8 cellular contexts compared by ENCODE assay signal in the genomic region with DNA sequence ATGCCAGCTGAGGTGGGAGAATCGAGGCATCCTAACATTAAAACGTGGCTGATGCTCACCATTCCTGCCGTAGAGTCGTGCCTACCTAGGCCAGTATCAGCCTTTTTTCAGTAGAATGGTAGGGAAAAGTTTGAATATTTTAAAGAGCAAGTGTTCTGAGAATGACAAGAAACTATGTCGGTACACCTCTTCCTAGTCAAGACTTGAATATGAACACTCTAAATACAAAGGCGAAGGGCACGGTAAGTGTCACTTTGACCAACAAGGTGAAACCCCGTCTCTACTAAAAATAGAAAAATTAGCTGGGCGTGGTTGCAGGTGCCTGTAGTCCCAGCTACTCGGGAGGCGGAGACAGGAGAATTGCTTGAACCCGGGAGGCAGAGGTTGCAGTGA.
DNase-seq lines count a peak whose midpoint lies in the region; ATAC-seq and TF ChIP-seq lines count a peak whose summit lies in the region.

No MANE protein-coding gene starts in this region.

- POLR2A ChIA-PET in RWPE1 (lab: Yijun Ruan, JAX; ENCODE audit: low non-redundant PET): interaction anchor here (0.7 kb wide), 1 partner anchor 113 kb away, joined by 3 read pairs; no protein-coding TSS in a partner anchor

- peak overlapping the region; percentile 79 for H3K4me3 ChIP-seq in GM12875 (ENCODE audit: low read depth, low read length)
- H3K4me3 ChIP-seq in fibroblast of pulmonary artery (replicated peaks; ENCODE audit: low read depth, low read length): peak overlapping the region; percentile 88
- H3K4me3 ChIP-seq in skeletal muscle cell (ENCODE audit: low read depth, low read length): peak overlapping the region; percentile 83

- TF ChIP-seq CTCF in GM12875 (IDR thresholded peaks at IDR 0.05; ENCODE audit: borderline replicate concordance, insufficient read depth, low read depth, low read length): no peak
- no peak for TF ChIP-seq CTCF in RWPE1 (conservative IDR thresholded peaks at IDR 0.05; ENCODE audit: low read depth)
- no peak for TF ChIP-seq CTCF in fibroblast of pulmonary artery (IDR thresholded peaks at IDR 0.05; ENCODE audit: low read length, missing control alignments)

- no peak for ATAC-seq in HG02981 (IDR thresholded peaks at IDR 0.05; ENCODE audit: unreplicated experiment)

- no peak for DNase-seq in RWPE1 (ENCODE audit: low spot score)
- DNase-seq in fibroblast of pulmonary artery (ENCODE audit: low read depth): no peak
- DNase-seq in skeletal muscle cell (ENCODE audit: low read depth): no peak
- no peak for DNase-seq in NCI-H128 (lab: John Stamatoyannopoulos, UW; ENCODE audit: unreplicated experiment)
- DNase-seq in SW 1271 (lab: John Stamatoyannopoulos, UW): no peak
- DNase-seq in SIG-M5 treated with dmso at 0.1 percent for 504 hours (lab: John Stamatoyannopoulos, UW; ENCODE audit: unreplicated experiment): no peak

- peak overlapping the region; percentile 86 for H3K27ac ChIP-seq in RWPE1

- CTCF ChIA-PET in RWPE1 (lab: Yijun Ruan, JAX): no interaction called here
